In the genomic region with DNA sequence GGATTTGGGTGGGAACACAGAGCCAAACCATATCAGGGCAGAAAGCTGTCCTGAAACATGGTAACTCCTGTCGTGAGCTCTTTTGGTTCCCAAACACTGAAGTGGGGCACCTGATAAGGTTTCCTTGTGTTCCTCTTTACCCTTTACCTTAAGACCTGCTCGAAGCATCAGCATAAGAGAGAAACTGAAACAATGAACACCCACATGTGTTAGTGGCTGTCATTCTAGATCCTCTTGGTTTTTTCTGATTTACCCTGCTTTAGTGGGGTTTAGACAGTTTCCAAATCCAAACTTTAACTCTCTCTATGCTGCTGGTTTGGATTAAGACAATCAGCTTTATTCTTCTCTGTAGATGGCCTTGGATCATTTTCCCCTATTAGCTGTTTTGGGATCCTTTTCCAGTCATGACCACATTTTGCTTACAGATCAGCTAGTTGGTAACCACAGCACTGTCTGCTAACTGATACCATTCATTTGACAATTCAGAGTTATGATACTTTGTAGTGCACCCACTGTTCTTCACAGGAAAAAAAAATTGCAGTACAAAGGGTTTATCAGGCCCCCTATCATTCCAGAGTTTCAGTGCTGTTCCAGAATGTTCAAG, we compare ENCODE assay signal across 13 cellular contexts. TPM values are rescaled to one million over a fixed set of nuclear protein-coding genes. Genes with fewer than 3 reads are reported as not detected.
DNase-seq lines count a peak whose midpoint lies in the region; ATAC-seq and TF ChIP-seq lines count a peak whose summit lies in the region.
"Had no signal": no experiment of that assay in that cellular context is flagged by ENCODE, and none has a peak within 500 bp of the region (broad histone marks: within the 10 kb centered on the region; RNA-seq: fewer than 3 reads in every experiment).

No MANE protein-coding gene starts in this region.

- TF ChIP-seq CTCF in A673 (conservative IDR thresholded peaks at IDR 0.05; ENCODE audit: low read depth, low read length) = no peak

- no peak overlapping the region for H3K4me3 Mint-ChIP-seq in activated T-cell treated with anti-CD3 and anti-CD28 coated beads, Interleukin-2, amount 50 U/mL, for 24 hours
- peak overlapping the region; percentile 12 for H3K4me3 Mint-ChIP-seq in stimulated activated effector memory CD8-positive, alpha-beta T cell treated with anti-CD3 and anti-CD28 coated beads, Interleukin-12 subunit alpha, Interleukin-12 subunit beta, amount 100 ng/mL, for 72 hours

- no peaks in the 10 kb centered on the region for H3K36me3 Mint-ChIP-seq in activated T-cell treated with anti-CD3 and anti-CD28 coated beads, Interleukin-2, amount 50 U/mL, for 24 hours (ENCODE audit: low read depth)
- no peaks in the 10 kb centered on the region for H3K36me3 Mint-ChIP-seq in stimulated activated effector memory CD8-positive, alpha-beta T cell treated with anti-CD3 and anti-CD28 coated beads, Interleukin-12 subunit alpha, Interleukin-12 subunit beta, amount 100 ng/mL, for 72 hours

- no peak overlapping the region for H3K4me3 ChIP-seq in A673 (ENCODE audit: low read depth, low read length, poor library complexity, severe bottlenecking)
- H3K4me3 ChIP-seq: MG63 had no signal

- H3K36me3 ChIP-seq in A673 (ENCODE audit: insufficient read depth, low read length, poor library complexity, severe bottlenecking) = no peaks in the 10 kb centered on the region
- H3K36me3 ChIP-seq: adrenal gland, MG63 had no signal

- BruUV-seq in A673 (replicated peaks; lab: Mats Ljungman, UMichigan) = no TSS peak

- POLR2A ChIA-PET in A673 (lab: Charles Lee; ENCODE audit: low non-redundant PET) = no interaction called here

- DNase-seq in activated T-cell treated with anti-CD3 and anti-CD28 coated beads, Interleukin-2, amount 50 U/mL, for 24 hours = no peak
- DNase-seq in activated T-cell treated with anti-CD3 and anti-CD28 coated beads for 4 hours (no peak), A673 (ENCODE audit: low spot score) (no peak), amygdala (lab: John Stamatoyannopoulos, UW) (no peak), DMS79 treated with DMSO at 0.1 percent for 48 hours (lab: John Stamatoyannopoulos, UW) (no peak)
- DNase-seq in stimulated activated effector memory CD8-positive, alpha-beta T cell treated with anti-CD3 and anti-CD28 coated beads, Interleukin-12 subunit alpha, Interleukin-12 subunit beta, amount 100 ng/mL, for 72 hours (ENCODE audit: low spot score in 2 of 2) = no peak
- DNase-seq: adrenal gland, H7, MG63 had no signal

- no peaks in the 10 kb centered on the region for H3K9me3 ChIP-seq in A673 (ENCODE audit: low read depth, low read length, poor library complexity, severe bottlenecking)
- H3K9me3 ChIP-seq: adrenal gland, MG63 had no signal

- peaks cover 15% of the 10 kb centered on the region for H3K9me3 Mint-ChIP-seq in activated T-cell treated with anti-CD3 and anti-CD28 coated beads, Interleukin-2, amount 50 U/mL, for 24 hours
- H3K9me3 Mint-ChIP-seq in stimulated activated effector memory CD8-positive, alpha-beta T cell treated with anti-CD3 and anti-CD28 coated beads, Interleukin-12 subunit alpha, Interleukin-12 subunit beta, amount 100 ng/mL, for 72 hours = peaks cover 16% of the 10 kb centered on the region

- CTCF ChIA-PET in A673 (lab: Charles Lee) = no interaction called here

- no peaks in the 10 kb centered on the region for H3K4me1 ChIP-seq in A673 (ENCODE audit: insufficient read depth, low read length, poor library complexity, severe bottlenecking)
- H3K4me1 ChIP-seq: adrenal gland had no signal

- intact Hi-C loops in A673 (cut with micrococcal nuclease; ENCODE audit: unreplicated experiment) = no loop called here

- peaks cover 2% of the 10 kb centered on the region for H3K27me3 ChIP-seq in A673 (replicated peaks; ENCODE audit: insufficient read depth, low read depth, low read length, poor library complexity)
- H3K27me3 ChIP-seq: adrenal gland, MG63 had no signal

- ATAC-seq in HG02571 (IDR thresholded peaks at IDR 0.05; ENCODE audit: unreplicated experiment) (peak; percentile 61), HG03460 (IDR thresholded peaks at IDR 0.05; ENCODE audit: unreplicated experiment) (peak; percentile 48)
- peak; percentile 83 for ATAC-seq in stimulated activated effector memory CD8-positive, alpha-beta T cell treated with anti-CD3 and anti-CD28 coated beads, Interleukin-12 subunit alpha, Interleukin-12 subunit beta, amount 100 ng/mL, for 72 hours
- ATAC-seq: Panc1 had no signal

- no peak overlapping the region for H3K27ac ChIP-seq in A673 (ENCODE audit: low read depth, low read length, poor library complexity, severe bottlenecking)
- H3K27ac ChIP-seq: VCaP had no signal

- peaks cover 18% of the 10 kb centered on the region for H3K4me1 Mint-ChIP-seq in activated T-cell treated with anti-CD3 and anti-CD28 coated beads, Interleukin-2, amount 50 U/mL, for 24 hours (ENCODE audit: low read depth)
- H3K4me1 Mint-ChIP-seq in stimulated activated effector memory CD8-positive, alpha-beta T cell treated with anti-CD3 and anti-CD28 coated beads, Interleukin-12 subunit alpha, Interleukin-12 subunit beta, amount 100 ng/mL, for 72 hours = peaks cover 11% of the 10 kb centered on the region

- peaks cover 2% of the 10 kb centered on the region for H3K27me3 Mint-ChIP-seq in activated T-cell treated with anti-CD3 and anti-CD28 coated beads, Interleukin-2, amount 50 U/mL, for 24 hours

- peak overlapping the region; percentile 35 for H3K27ac Mint-ChIP-seq in activated T-cell treated with anti-CD3 and anti-CD28 coated beads, Interleukin-2, amount 50 U/mL, for 24 hours
- no peak overlapping the region for H3K27ac Mint-ChIP-seq in stimulated activated effector memory CD8-positive, alpha-beta T cell treated with anti-CD3 and anti-CD28 coated beads, Interleukin-12 subunit alpha, Interleukin-12 subunit beta, amount 100 ng/mL, for 72 hours

RNA-seq across cellular contexts. Expression of gene MNDA, which starts 1.0 kb away (rescaled TPM):
- total RNA-seq in A673 (2021) = not detected in 2 replicates
- total RNA-seq: H7 had no signal

RNA-seq across cellular contexts. Expression of gene OR6N2, which starts 49.2 kb away (rescaled TPM):
- total RNA-seq in A673 (2021) = not detected in 2 replicates
- total RNA-seq: adrenal gland, H7 had no signal

RNA-seq across cellular contexts. Expression of gene OR6N1, which starts 58.2 kb away (rescaled TPM):
- not detected in 2 replicates for total RNA-seq in A673 (2021)
- total RNA-seq: adrenal gland, H7 had no signal
